ENCODE assay signal across 1 cellular context in the genomic region with DNA sequence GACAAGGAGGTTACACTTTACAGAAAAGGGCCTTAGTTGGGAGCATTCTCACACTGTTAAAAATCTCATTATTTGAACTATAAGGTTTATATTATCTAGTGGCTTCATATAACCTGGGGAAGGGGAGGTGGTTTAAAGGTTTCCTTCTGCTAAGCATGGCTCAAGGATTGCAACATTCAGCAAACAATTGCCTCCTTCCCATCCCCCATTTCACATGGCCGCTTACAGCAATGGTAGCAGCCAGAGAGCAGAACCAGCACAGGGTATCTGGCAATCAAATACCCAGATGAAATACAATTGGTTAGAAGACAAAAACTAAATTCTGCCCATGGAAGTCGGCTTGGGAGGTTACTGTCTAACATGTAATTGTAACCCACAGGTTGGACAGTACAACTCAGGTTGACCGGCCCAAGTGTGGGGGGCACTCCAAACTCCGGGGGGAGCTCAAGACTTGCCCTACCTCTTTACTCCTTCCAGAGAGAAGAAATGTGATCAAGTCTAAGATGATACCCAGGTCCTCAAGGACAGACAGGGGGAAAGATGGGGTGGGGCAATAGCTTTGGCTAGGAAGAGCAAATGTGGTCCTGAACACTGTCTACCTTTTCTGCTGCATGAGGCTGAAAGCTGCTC.
TF ChIP-seq lines count a peak whose summit lies in the region.

No MANE protein-coding gene starts in this region.

TF ChIP-seq in GM23338, 12 proteins besides CTCF, POLR2A, EP300 and RAD21 (continued from another document):
- TF ChIP-seq, protein P1, sequence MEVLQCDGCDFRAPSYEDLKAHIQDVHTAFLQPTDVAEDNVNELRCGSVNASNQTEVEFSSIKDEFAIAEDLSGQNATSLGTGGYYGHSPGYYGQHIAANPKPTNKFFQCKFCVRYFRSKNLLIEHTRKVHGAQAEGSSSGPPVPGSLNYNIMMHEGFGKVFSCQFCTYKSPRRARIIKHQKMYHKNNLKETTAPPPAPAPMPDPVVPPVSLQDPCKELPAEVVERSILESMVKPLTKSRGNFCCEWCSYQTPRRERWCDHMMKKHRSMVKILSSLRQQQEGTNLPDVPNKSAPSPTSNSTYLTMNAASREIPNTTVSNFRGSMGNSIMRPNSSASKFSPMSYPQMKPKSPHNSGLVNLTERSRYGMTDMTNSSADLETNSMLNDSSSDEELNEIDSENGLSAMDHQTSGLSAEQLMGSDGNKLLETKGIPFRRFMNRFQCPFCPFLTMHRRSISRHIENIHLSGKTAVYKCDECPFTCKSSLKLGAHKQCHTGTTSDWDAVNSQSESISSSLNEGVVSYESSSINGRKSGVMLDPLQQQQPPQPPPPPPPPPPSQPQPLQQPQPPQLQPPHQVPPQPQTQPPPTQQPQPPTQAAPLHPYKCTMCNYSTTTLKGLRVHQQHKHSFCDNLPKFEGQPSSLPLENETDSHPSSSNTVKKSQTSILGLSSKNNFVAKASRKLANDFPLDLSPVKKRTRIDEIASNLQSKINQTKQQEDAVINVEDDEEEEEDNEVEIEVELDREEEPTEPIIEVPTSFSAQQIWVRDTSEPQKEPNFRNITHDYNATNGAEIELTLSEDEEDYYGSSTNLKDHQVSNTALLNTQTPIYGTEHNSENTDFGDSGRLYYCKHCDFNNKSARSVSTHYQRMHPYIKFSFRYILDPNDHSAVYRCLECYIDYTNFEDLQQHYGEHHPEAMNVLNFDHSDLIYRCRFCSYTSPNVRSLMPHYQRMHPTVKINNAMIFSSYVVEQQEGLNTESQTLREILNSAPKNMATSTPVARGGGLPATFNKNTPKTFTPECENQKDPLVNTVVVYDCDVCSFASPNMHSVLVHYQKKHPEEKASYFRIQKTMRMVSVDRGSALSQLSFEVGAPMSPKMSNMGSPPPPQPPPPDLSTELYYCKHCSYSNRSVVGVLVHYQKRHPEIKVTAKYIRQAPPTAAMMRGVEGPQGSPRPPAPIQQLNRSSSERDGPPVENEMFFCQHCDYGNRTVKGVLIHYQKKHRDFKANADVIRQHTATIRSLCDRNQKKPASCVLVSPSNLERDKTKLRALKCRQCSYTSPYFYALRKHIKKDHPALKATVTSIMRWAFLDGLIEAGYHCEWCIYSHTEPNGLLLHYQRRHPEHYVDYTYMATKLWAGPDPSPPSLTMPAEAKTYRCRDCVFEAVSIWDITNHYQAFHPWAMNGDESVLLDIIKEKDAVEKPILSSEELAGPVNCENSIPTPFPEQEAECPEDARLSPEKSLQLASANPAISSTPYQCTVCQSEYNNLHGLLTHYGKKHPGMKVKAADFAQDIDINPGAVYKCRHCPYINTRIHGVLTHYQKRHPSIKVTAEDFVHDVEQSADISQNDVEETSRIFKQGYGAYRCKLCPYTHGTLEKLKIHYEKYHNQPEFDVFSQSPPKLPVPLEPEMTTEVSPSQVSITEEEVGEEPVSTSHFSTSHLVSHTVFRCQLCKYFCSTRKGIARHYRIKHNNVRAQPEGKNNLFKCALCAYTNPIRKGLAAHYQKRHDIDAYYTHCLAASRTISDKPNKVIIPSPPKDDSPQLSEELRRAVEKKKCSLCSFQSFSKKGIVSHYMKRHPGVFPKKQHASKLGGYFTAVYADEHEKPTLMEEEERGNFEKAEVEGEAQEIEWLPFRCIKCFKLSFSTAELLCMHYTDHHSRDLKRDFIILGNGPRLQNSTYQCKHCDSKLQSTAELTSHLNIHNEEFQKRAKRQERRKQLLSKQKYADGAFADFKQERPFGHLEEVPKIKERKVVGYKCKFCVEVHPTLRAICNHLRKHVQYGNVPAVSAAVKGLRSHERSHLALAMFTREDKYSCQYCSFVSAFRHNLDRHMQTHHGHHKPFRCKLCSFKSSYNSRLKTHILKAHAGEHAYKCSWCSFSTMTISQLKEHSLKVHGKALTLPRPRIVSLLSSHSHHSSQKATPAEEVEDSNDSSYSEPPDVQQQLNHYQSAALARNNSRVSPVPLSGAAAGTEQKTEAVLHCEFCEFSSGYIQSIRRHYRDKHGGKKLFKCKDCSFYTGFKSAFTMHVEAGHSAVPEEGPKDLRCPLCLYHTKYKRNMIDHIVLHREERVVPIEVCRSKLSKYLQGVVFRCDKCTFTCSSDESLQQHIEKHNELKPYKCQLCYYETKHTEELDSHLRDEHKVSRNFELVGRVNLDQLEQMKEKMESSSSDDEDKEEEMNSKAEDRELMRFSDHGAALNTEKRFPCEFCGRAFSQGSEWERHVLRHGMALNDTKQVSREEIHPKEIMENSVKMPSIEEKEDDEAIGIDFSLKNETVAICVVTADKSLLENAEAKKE (CRISPR knock-in tag; IDR thresholded peaks at IDR 0.05), result no peak
- TF ChIP-seq CREB1 (CRISPR knock-in tag; IDR thresholded peaks at IDR 0.05; ENCODE audit: low read depth), result no peak
- TF ChIP-seq EZH2 (IDR thresholded peaks at IDR 0.05; ENCODE audit: low read depth, unreplicated experiment), result no peak
- TF ChIP-seq NANOG (IDR thresholded peaks at IDR 0.05; ENCODE audit: borderline replicate concordance), result no peak
- TF ChIP-seq ZNF114 (CRISPR knock-in tag; IDR thresholded peaks at IDR 0.05), result no peak
- no peak for TF ChIP-seq ETS1 (IDR thresholded peaks at IDR 0.05)
- no peak for TF ChIP-seq STAT1 (IDR thresholded peaks at IDR 0.05; ENCODE audit: unreplicated experiment)
- TF ChIP-seq EZH2phosphoT487 (IDR thresholded peaks at IDR 0.05; ENCODE audit: unreplicated experiment), result no peak
- no peak for TF ChIP-seq ZNF331 (CRISPR knock-in tag; IDR thresholded peaks at IDR 0.05; ENCODE audit: low read depth)
- no peak for TF ChIP-seq POLR2AphosphoS5 (IDR thresholded peaks at IDR 0.05; ENCODE audit: low read depth)
- TF ChIP-seq REST (IDR thresholded peaks at IDR 0.05; ENCODE audit: unreplicated experiment), result no peak
